Comparison of ENCODE assay signal across 8 cellular contexts in genomic region chr1:84107538-84107937, GRCh38. TPM values are rescaled to one million over a fixed set of nuclear protein-coding genes. Genes with fewer than 3 reads are reported as not detected.
DNase-seq lines count a peak whose midpoint lies in the region; ATAC-seq and TF ChIP-seq lines count a peak whose summit lies in the region.
"Not testable (repeated sequence)": the region's sequence is repeated elsewhere in the genome, so short reads cannot be mapped to it uniquely, and the experiment has no call there.

No MANE protein-coding gene starts in this region.

- ATAC-seq in GM18909 (IDR thresholded peaks at IDR 0.05; ENCODE audit: poor library complexity, unreplicated experiment) (peak; percentile 71), HG03060 (IDR thresholded peaks at IDR 0.05; ENCODE audit: low read depth, unreplicated experiment) (peak; percentile 69), IMR-90 (ENCODE audit: low read depth) (peak; percentile 68)

- not testable (repeated sequence) for H2AK9ac ChIP-seq in IMR-90 (replicated peaks; ENCODE audit: low read depth, low read length, poor library complexity)

- H3K4me1 ChIP-seq in GM23248 (ENCODE audit: insufficient read depth), result peaks cover 22% of the 10 kb centered on the region
- not testable (repeated sequence) for H3K4me1 ChIP-seq in IMR-90 (ENCODE audit: control insufficient read depth, insufficient read depth, low read length)

- 0 out of 2 replicates have a peak overlapping the region, but pooled peaks have one; percentile 2 for H3K4me3 ChIP-seq in GM23248
- H3K4me3 ChIP-seq in IMR-90 (ENCODE audit: insufficient read depth, low read depth, low read length); fibroblast of mammary gland (ENCODE audit: control insufficient read depth, low read depth, low read length); skeletal muscle cell (ENCODE audit: low read depth, low read length): not testable (repeated sequence)

- POLR2A ChIA-PET in IMR-90 (lab: Charles Lee; ENCODE audit: unreplicated experiment), result not testable (repeated sequence)

- dilution Hi-C loops in IMR-90 (cut with HindIII; ENCODE audit: low sequenced_read_pairs, unreplicated experiment), result not testable (repeated sequence)

- peak overlapping the region; percentile 55; the same call in 1 of the 2 replicates for H2BK20ac ChIP-seq in IMR-90 (ENCODE audit: low read depth, low read length)

- not testable (repeated sequence) for H3K23ac ChIP-seq in IMR-90 (ENCODE audit: low read depth, low read length)

- not testable (repeated sequence) for H2AK5ac ChIP-seq in IMR-90 (ENCODE audit: low read depth, low read length)

- in situ Hi-C loops in GM23248 (cut with MboI); IMR-90 (cut with MboI; ENCODE audit: low sequenced_read_pairs): not testable (repeated sequence)

- CTCF ChIA-PET in IMR-90 (lab: Yijun Ruan, JAX), result not testable (repeated sequence)

- not testable (repeated sequence) for H3K27me3 ChIP-seq in GM23248 (replicated peaks; ENCODE audit: insufficient read depth); IMR-90 (ENCODE audit: control insufficient read depth, insufficient read depth, low read length)

- not testable (repeated sequence) for H3K14ac ChIP-seq in IMR-90 (replicated peaks; ENCODE audit: low read depth, low read length)

- peak overlapping the region; percentile 48 for H3K27ac ChIP-seq in GM23248
- H3K27ac ChIP-seq in IMR-90 (ENCODE audit: insufficient read depth, low read length), result not testable (repeated sequence)

- H3K56ac ChIP-seq in IMR-90 (ENCODE audit: extremely low read depth, insufficient read depth, low read length), result not testable (repeated sequence)

- not testable (repeated sequence) for H3K4ac ChIP-seq in IMR-90 (ENCODE audit: low read depth, low read length)

- not testable (repeated sequence) for H3K18ac ChIP-seq in IMR-90 (ENCODE audit: low read depth, low read length)

- H3K4me2 ChIP-seq in GM23248 (ENCODE audit: unreplicated experiment), result peak overlapping the region; percentile 46
- not testable (repeated sequence) for H3K4me2 ChIP-seq in IMR-90 (ENCODE audit: low read depth, low read length)

- intact Hi-C loops in IMR-90 (cut with micrococcal nuclease), result not testable (repeated sequence)

- H2AFZ ChIP-seq in GM23248; IMR-90 (replicated peaks; ENCODE audit: low read length, poor library complexity): not testable (repeated sequence)

- peak; percentile 80 for DNase-seq in EL
- peak; percentile 77 for DNase-seq in GM23248
- peak; percentile 82 for DNase-seq in IMR-90
- DNase-seq in amniotic epithelial cell (ENCODE audit: low read depth), result peak; percentile 83
- DNase-seq in fibroblast of mammary gland (ENCODE audit: low read depth), result peak; percentile 79
- DNase-seq in skeletal muscle cell (ENCODE audit: low read depth), result peak; percentile 45

- peak overlapping the region; percentile 19; the same call in 1 of the 2 replicates for H3K9ac ChIP-seq in GM23248
- H3K9ac ChIP-seq in IMR-90 (ENCODE audit: low read depth, low read length), result not testable (repeated sequence)

- not testable (repeated sequence) for H3K79me2 ChIP-seq in GM23248 (ENCODE audit: insufficient read depth)

- not testable (repeated sequence) for H3K36me3 ChIP-seq in GM23248 (ENCODE audit: low read depth); IMR-90 (ENCODE audit: control insufficient read depth, insufficient read depth, low read length)

- not testable (repeated sequence) for H3K9me1 ChIP-seq in IMR-90 (ENCODE audit: insufficient read depth, low read length)

- not testable (repeated sequence) for H4K20me1 ChIP-seq in GM23248 (ENCODE audit: insufficient read depth); IMR-90 (ENCODE audit: insufficient read depth, low read length)

- H2BK5ac ChIP-seq in IMR-90 (ENCODE audit: low read depth, low read length, poor library complexity, severe bottlenecking), result peak overlapping the region; percentile 89

- peak overlapping the region in 1 of 2 experiments; percentile 76; a peak in 2 of 4 replicates for H4K8ac ChIP-seq in IMR-90 (ENCODE audit: low read depth in 2 of 2, low read length in 2 of 2)

- H2BK15ac ChIP-seq in IMR-90 (ENCODE audit: low read depth, low read length), result not testable (repeated sequence)

- TF ChIP-seq POLR2A in IMR-90 (IDR thresholded peaks at IDR 0.05; ENCODE audit: low read depth, low read length), result not testable (repeated sequence)

- WGBS in GM23248 (ENCODE audit: low coverage in 1 of 2, low lambda C conversion rate in 2 of 2, missing lambda C conversion rate in 2 of 2), 2 experiments, result 0 to 2% methylated on average over 1 of the region's 1 CpG
- no CpG with 5 or more reads among the region's 1 CpG for WGBS in IMR-90 (ENCODE audit: extremely low coverage in 2 of 2, insufficient read length in 1 of 2), 2 experiments

- TF ChIP-seq RAD21 in IMR-90 (IDR thresholded peaks at IDR 0.05; ENCODE audit: low read length), result not testable (repeated sequence)

- peak overlapping the region; percentile 9; the same call in 1 of the 2 replicates for H4K5ac ChIP-seq in IMR-90 (ENCODE audit: low read depth, low read length)

- peak overlapping the region; percentile 53; the same call in 1 of the 2 replicates for H2BK120ac ChIP-seq in IMR-90 (ENCODE audit: low read depth, low read length)

- BruUV-seq in IMR-90 (replicated peaks; lab: Mats Ljungman, UMichigan), result not testable (repeated sequence)

- not testable (repeated sequence) for H3K9me2 ChIP-seq in GM23248 (ENCODE audit: insufficient read depth)

- H3K9me3 ChIP-seq in GM23248 (ENCODE audit: low read depth); IMR-90 (ENCODE audit: control insufficient read depth, insufficient read depth, low read length): not testable (repeated sequence)

- H3F3A ChIP-seq in GM23248 (ENCODE audit: insufficient read depth), result peaks cover 22% of the 10 kb centered on the region

- not testable (repeated sequence) for TF ChIP-seq CTCF in IMR-90 (conservative IDR thresholded peaks at IDR 0.05; ENCODE audit: low read depth, low read length); fibroblast of mammary gland (conservative IDR thresholded peaks at IDR 0.05; ENCODE audit: control insufficient read depth, insufficient read depth, low read depth, low read length)

- H3K79me1 ChIP-seq in IMR-90 (ENCODE audit: low read depth in 1 of 2, low read length in 2 of 2), result peaks cover 8 to 16% of the 10 kb centered on the region in 2 experiments; a peak in 2 of 4 replicates

- not testable (repeated sequence) for H4K91ac ChIP-seq in IMR-90 (ENCODE audit: insufficient read depth, low read depth, low read length)

TF ChIP-seq in IMR-90, 13 proteins besides CTCF, POLR2A, EP300 and RAD21:
- TF ChIP-seq NFE2L2 (IDR thresholded peaks at IDR 0.05; ENCODE audit: low read depth, low read length) (peak; percentile 82), MAFK (IDR thresholded peaks at IDR 0.05; ENCODE audit: low read depth, low read length) (peak; percentile 66), FOS (IDR thresholded peaks at IDR 0.05; ENCODE audit: low read depth, low read length) (peak; percentile 44; the same call in 1 of the 2 replicates)
TF ChIP-seq in IMR-90: peak in this region for 3; not testable (repeated sequence) for 10.

RNA-seq across cellular contexts. Expression of gene PRKACB, which starts 36.5 kb away (rescaled TPM):
- 21.9 and 23.9 TPM in 2 replicates for total RNA-seq in GM23248 (2014; rRNA removed; shearing (Covaris generic))
- polyA plus RNA-seq in GM23248 (2016; fragmentation: Nextera tagmentation; extraction: Ambion mirVana) (24.9 and 25.6 TPM in 2 replicates), IMR-90 (2012; rRNA removed) (5.8 and 8.3 TPM in 2 replicates)
- total RNA-seq in IMR-90 (2012; rRNA removed), result 8.2 and 14.2 TPM in 2 replicates
- polyA plus RNA-seq in IMR-90 (2012; cell fraction: cytosol; rRNA removed), result 1.3 and 1.7 TPM in 2 replicates
- 0.59 and 7.0 TPM in 2 replicates for polyA plus RNA-seq in IMR-90 (2012; cell fraction: nucleus; rRNA removed; ENCODE audit: low replicate concordance)
